3 cellular contexts compared by ENCODE assay signal in the genomic region with DNA sequence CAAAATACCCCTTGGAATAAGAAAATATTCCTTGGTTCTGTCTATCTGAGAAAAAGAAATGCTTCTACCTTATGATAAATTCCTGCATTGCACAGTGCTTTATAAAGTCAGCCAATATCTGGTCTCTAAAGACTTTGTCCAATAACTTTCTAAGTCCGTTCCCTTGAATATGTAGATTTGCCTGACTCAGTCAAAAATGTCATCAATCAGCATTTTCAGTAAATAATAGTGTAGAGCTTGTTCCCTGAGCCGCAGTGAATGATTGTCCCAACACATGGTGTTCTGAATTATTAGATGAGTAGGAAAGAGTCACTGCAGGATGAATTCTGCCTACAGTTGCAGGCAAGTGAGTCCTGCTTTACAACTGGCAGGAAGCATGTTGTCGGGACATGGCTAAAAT.
TF ChIP-seq lines count a peak whose summit lies in the region.

No MANE protein-coding gene starts in this region.

TF ChIP-seq in HepG2, 621 proteins besides CTCF, POLR2A, EP300 and RAD21:
- TF ChIP-seq, protein P1, sequence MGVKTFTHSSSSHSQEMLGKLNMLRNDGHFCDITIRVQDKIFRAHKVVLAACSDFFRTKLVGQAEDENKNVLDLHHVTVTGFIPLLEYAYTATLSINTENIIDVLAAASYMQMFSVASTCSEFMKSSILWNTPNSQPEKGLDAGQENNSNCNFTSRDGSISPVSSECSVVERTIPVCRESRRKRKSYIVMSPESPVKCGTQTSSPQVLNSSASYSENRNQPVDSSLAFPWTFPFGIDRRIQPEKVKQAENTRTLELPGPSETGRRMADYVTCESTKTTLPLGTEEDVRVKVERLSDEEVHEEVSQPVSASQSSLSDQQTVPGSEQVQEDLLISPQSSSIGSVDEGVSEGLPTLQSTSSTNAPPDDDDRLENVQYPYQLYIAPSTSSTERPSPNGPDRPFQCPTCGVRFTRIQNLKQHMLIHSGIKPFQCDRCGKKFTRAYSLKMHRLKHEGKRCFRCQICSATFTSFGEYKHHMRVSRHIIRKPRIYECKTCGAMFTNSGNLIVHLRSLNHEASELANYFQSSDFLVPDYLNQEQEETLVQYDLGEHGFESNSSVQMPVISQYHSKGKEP (CRISPR knock-in tag; IDR thresholded peaks at IDR 0.05): no peak
- TF ChIP-seq MAFF (IDR thresholded peaks at IDR 0.05; ENCODE audit: low read depth, low read length) (peak; percentile 52), MAFK (conservative IDR thresholded peaks at IDR 0.05 in 1 of 2, IDR thresholded peaks at IDR 0.05 in 1 of 2; ENCODE audit: low read length in 2 of 2) (peak; percentile 15 to 53; a peak in 2 of 4 replicates)

TF ChIP-seq in IMR-90, 13 proteins besides CTCF, POLR2A, EP300 and RAD21:
- peak; percentile 46; the same call in 1 of the 2 replicates for TF ChIP-seq MAFK (IDR thresholded peaks at IDR 0.05; ENCODE audit: low read depth, low read length)
- TF ChIP-seq RCOR1 (IDR thresholded peaks at IDR 0.05; ENCODE audit: insufficient replicate concordance, low read length): no peak
TF ChIP-seq in IMR-90: peak in this region for 1.

TF ChIP-seq in K562, 482 proteins besides CTCF, POLR2A, EP300 and RAD21:
- TF ChIP-seq PRMT5 (CRISPR knock-in tag; IDR thresholded peaks at IDR 0.05): no peak
- no peak for TF ChIP-seq STAT5A (IDR thresholded peaks at IDR 0.05; ENCODE audit: borderline replicate concordance, low read length)
- TF ChIP-seq E2F3 (CRISPR knock-in tag; IDR thresholded peaks at IDR 0.05): no peak
- TF ChIP-seq ZNF316 (IDR thresholded peaks at IDR 0.05): peak; percentile 14; the same call in 1 of the 2 replicates
- TF ChIP-seq BCLAF1 (IDR thresholded peaks at IDR 0.05; ENCODE audit: borderline replicate concordance in 1 of 2, control insufficient read depth in 1 of 2, low read depth in 2 of 2, low read length in 1 of 2): no peak
TF ChIP-seq in K562: peak in this region for 1.
